ENCODE assay signal across 9 cellular contexts in the genomic region with DNA sequence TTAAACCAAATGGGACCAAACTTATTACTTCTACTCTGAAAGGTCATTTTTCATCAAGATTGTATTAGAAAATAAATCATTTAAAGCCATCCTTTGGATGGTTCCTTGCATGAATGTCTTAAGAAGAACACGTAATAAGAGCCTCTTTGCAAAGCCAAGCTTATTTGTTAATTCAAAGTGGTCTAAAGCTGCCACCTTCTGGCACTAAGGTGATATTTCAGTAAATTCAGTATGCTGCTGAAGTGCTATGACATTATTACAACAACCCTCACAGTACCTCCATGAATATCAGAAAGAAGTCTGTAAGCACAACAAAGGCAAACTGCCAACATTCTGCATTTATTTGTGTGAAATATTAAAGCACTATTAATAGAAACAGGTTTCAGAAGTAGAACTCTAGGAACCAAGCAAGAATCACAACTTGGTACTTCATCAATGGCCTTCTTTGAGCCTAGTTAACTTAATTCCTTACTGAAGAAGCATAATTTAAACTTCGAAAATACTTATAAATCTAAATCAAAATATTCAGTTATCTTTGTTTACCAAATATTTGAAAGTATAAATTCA. TPM values are rescaled to one million over a fixed set of nuclear protein-coding genes. Genes with fewer than 3 reads are reported as not detected.
DNase-seq lines count a peak whose midpoint lies in the region; ATAC-seq and TF ChIP-seq lines count a peak whose summit lies in the region.
"Had no signal": no experiment of that assay in that cellular context is flagged by ENCODE, and none has a peak within 500 bp of the region (broad histone marks: within the 10 kb centered on the region; RNA-seq: fewer than 3 reads in every experiment).

No MANE protein-coding gene starts in this region.

- H3K4me1 ChIP-seq in ascending aorta: no peaks in the 10 kb centered on the region
- H3K4me1 ChIP-seq: BLaER1 treated with 17β-estradiol and CSF1 and Interleukin-3, amounts not matched to agents 10 nM and 100 nM had no signal

- no peak overlapping the region for H3K27ac ChIP-seq in ascending aorta
- H3K27ac ChIP-seq: BLaER1 treated with 17β-estradiol and CSF1 and Interleukin-3, amounts not matched to agents 10 nM and 100 nM had no signal

- no peaks in the 10 kb centered on the region for H3K9me3 ChIP-seq in ascending aorta
- H3K9me3 ChIP-seq: BLaER1 treated with 17β-estradiol and CSF1 and Interleukin-3, amounts not matched to agents 10 nM and 100 nM had no signal

- no peaks in the 10 kb centered on the region for H3K36me3 ChIP-seq in ascending aorta
- H3K36me3 ChIP-seq: BLaER1 treated with 17β-estradiol and CSF1 and Interleukin-3, amounts not matched to agents 10 nM and 100 nM had no signal

- peak in 2 of 3 experiments; percentile 25 to 42 for TF ChIP-seq CTCF in ascending aorta (IDR thresholded peaks at IDR 0.05)

- ATAC-seq in GM21381 (IDR thresholded peaks at IDR 0.05; ENCODE audit: unreplicated experiment): no peak
- no peak for ATAC-seq in GM21367 (IDR thresholded peaks at IDR 0.05; ENCODE audit: unreplicated experiment)

- no peaks in the 10 kb centered on the region for H3K27me3 ChIP-seq in ascending aorta
- H3K27me3 ChIP-seq: BLaER1 treated with 17β-estradiol and CSF1 and Interleukin-3, amounts not matched to agents 10 nM and 100 nM had no signal

- intact Hi-C loops in ascending aorta (cut with DNase I): no loop called here

- DNase-seq in NCI-H1436 (lab: John Stamatoyannopoulos, UW): peak; percentile 55
- DNase-seq in NCI-H1436 treated with DMSO at 0.1 percent for 48 hours (lab: John Stamatoyannopoulos, UW): no peak
- peak; percentile 4 for DNase-seq in NCI-H2029 treated with DMSO at 0.1 percent for 48 hours (lab: John Stamatoyannopoulos, UW)
- no peak for DNase-seq in ascending aorta (ENCODE audit: low spot score in 2 of 2)
- peak; percentile 66 for DNase-seq in kidney glomerular epithelial cell (lab: John Stamatoyannopoulos, UW)
- no peak for DNase-seq in mesenteric fat pad (ENCODE audit: low spot score)

- no peak overlapping the region for H3K4me3 ChIP-seq in ascending aorta
- H3K4me3 ChIP-seq: BLaER1 treated with 17β-estradiol and CSF1 and Interleukin-3, amounts not matched to agents 10 nM and 100 nM had no signal

RNA-seq across cellular contexts. Expression of gene TYRP1, which starts 53.1 kb away (rescaled TPM):
- total RNA-seq in ascending aorta (not detected), mesenteric fat pad (not detected)

Comparison
In these comparisons a context has a peak if more than half of its experiments do, and no peak if none do; other contexts are left out.
1. DNase-seq: peak in NCI-H1436 (single experiment), NCI-H2029 treated with DMSO at 0.1 percent for 48 hours (single experiment) and kidney glomerular epithelial cell (single experiment); none in NCI-H1436 treated with DMSO at 0.1 percent for 48 hours (single experiment), ascending aorta (0 of 2) and mesenteric fat pad (single experiment).